ENCODE assay signal across 2 cellular contexts in the genomic region with DNA sequence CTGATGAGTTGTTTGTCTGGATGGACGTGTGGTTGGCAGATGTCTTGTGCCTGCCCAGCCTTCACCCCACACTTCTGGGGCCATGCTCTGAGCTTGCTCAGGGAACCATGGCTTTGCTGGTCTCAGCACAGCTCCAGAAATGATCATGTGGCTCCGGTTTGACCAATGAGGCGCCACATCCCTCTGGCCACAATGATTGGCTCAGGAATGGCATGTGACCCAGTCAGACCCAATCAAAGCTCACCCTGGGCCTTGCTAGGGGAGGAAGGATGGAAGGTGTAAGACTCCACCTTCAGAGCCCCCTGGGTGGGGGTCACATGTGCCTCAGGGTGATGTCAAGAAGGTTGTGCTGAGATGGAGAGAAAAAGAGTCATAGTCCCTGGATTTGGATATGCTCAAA.
TF ChIP-seq lines count a peak whose summit lies in the region.

No MANE protein-coding gene starts in this region.

TF ChIP-seq in WTC11, 78 proteins besides CTCF, POLR2A, EP300 and RAD21:
- peak; percentile 42; the same call in 1 of the 2 replicates for TF ChIP-seq USF2 (CRISPR knock-in tag; IDR thresholded peaks at IDR 0.05)
- TF ChIP-seq ESRRA (CRISPR knock-in tag; IDR thresholded peaks at IDR 0.05; ENCODE audit: borderline replicate concordance): no peak
- TF ChIP-seq E2F4 (CRISPR knock-in tag; IDR thresholded peaks at IDR 0.05; ENCODE audit: borderline replicate concordance, low read depth): no peak
- TF ChIP-seq ZNF121 (CRISPR knock-in tag; IDR thresholded peaks at IDR 0.05): no peak
- no peak for TF ChIP-seq FOXK1 (CRISPR knock-in tag; IDR thresholded peaks at IDR 0.05)
- TF ChIP-seq, protein P1, sequence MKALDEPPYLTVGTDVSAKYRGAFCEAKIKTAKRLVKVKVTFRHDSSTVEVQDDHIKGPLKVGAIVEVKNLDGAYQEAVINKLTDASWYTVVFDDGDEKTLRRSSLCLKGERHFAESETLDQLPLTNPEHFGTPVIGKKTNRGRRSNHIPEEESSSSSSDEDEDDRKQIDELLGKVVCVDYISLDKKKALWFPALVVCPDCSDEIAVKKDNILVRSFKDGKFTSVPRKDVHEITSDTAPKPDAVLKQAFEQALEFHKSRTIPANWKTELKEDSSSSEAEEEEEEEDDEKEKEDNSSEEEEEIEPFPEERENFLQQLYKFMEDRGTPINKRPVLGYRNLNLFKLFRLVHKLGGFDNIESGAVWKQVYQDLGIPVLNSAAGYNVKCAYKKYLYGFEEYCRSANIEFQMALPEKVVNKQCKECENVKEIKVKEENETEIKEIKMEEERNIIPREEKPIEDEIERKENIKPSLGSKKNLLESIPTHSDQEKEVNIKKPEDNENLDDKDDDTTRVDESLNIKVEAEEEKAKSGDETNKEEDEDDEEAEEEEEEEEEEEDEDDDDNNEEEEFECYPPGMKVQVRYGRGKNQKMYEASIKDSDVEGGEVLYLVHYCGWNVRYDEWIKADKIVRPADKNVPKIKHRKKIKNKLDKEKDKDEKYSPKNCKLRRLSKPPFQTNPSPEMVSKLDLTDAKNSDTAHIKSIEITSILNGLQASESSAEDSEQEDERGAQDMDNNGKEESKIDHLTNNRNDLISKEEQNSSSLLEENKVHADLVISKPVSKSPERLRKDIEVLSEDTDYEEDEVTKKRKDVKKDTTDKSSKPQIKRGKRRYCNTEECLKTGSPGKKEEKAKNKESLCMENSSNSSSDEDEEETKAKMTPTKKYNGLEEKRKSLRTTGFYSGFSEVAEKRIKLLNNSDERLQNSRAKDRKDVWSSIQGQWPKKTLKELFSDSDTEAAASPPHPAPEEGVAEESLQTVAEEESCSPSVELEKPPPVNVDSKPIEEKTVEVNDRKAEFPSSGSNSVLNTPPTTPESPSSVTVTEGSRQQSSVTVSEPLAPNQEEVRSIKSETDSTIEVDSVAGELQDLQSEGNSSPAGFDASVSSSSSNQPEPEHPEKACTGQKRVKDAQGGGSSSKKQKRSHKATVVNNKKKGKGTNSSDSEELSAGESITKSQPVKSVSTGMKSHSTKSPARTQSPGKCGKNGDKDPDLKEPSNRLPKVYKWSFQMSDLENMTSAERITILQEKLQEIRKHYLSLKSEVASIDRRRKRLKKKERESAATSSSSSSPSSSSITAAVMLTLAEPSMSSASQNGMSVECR (CRISPR knock-in tag; IDR thresholded peaks at IDR 0.05; ENCODE audit: borderline replicate concordance): no peak
- TF ChIP-seq, protein P2, sequence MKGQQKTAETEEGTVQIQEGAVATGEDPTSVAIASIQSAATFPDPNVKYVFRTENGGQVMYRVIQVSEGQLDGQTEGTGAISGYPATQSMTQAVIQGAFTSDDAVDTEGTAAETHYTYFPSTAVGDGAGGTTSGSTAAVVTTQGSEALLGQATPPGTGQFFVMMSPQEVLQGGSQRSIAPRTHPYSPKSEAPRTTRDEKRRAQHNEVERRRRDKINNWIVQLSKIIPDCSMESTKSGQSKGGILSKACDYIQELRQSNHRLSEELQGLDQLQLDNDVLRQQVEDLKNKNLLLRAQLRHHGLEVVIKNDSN (CRISPR knock-in tag; IDR thresholded peaks at IDR 0.05): 0 out of 2 replicates have a peak, but pooled peaks have one; percentile 20
- TF ChIP-seq CDX4 (CRISPR knock-in tag; IDR thresholded peaks at IDR 0.05; ENCODE audit: borderline replicate concordance): no peak
- TF ChIP-seq, protein P3, sequence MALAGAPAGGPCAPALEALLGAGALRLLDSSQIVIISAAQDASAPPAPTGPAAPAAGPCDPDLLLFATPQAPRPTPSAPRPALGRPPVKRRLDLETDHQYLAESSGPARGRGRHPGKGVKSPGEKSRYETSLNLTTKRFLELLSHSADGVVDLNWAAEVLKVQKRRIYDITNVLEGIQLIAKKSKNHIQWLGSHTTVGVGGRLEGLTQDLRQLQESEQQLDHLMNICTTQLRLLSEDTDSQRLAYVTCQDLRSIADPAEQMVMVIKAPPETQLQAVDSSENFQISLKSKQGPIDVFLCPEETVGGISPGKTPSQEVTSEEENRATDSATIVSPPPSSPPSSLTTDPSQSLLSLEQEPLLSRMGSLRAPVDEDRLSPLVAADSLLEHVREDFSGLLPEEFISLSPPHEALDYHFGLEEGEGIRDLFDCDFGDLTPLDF (CRISPR knock-in tag; IDR thresholded peaks at IDR 0.05): no peak

TF ChIP-seq in H1, 55 proteins besides CTCF, POLR2A, EP300 and RAD21 (continued from another document):
- TF ChIP-seq SRF (IDR thresholded peaks at IDR 0.05; ENCODE audit: low read depth, low read length) (no peak), SAP30 (IDR thresholded peaks at IDR 0.05; ENCODE audit: insufficient read depth, insufficient replicate concordance, low read length) (no peak), POU5F1 (IDR thresholded peaks at IDR 0.05; ENCODE audit: low read depth, low read length) (no peak), EZH2 (IDR thresholded peaks at IDR 0.05; ENCODE audit: low read depth, low read length, severe bottlenecking) (no peak), ZNF274 (IDR thresholded peaks at IDR 0.05; ENCODE audit: borderline replicate concordance, extremely low read depth, low read length) (no peak), SIN3A (conservative IDR thresholded peaks at IDR 0.05 in 1 of 2, IDR thresholded peaks at IDR 0.05 in 1 of 2; ENCODE audit: low read depth in 1 of 2, low read length in 2 of 2) (no peak), POLR2AphosphoS5 (IDR thresholded peaks at IDR 0.05; ENCODE audit: low read depth, low read length) (no peak), HDAC2 (IDR thresholded peaks at IDR 0.05; ENCODE audit: borderline replicate concordance in 1 of 2, low read depth in 2 of 2, low read length in 2 of 2) (no peak), CREB1 (IDR thresholded peaks at IDR 0.05) (no peak), TAF7 (optimal IDR thresholded peaks at IDR 0.05; ENCODE audit: borderline replicate concordance, low read depth, low read length) (no peak), KDM5A (IDR thresholded peaks at IDR 0.05; ENCODE audit: low read length) (no peak), SP4 (IDR thresholded peaks at IDR 0.05; ENCODE audit: low read length) (no peak)
